ENCODE assay signal across 11 cellular contexts in the genomic region with DNA sequence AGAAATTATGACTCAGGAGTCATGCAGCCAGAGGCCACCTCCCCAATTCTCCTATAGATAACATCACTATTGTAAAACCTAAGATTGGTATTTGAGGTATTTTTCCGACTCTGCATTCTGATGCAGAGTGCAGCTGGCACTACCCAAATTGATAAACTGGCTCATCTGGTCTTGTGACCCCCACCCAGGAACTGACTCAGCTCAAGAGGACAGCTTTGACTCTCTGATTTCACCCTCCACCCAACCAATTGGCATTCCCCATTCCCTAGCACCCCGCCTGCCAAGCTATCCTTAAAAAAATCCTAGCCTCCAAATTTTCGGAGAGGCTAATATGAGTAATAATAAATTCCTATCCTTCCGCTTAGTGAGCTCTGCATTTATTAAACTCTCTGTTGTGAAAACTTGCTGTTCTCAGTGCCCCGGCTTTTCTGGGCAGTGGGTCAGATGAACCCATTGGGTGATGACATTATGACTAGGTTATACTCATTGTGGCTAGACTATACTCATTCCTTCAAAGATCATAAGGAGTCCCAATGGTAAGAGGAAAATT. TPM values are rescaled to one million over a fixed set of nuclear protein-coding genes. Genes with fewer than 3 reads are reported as not detected.
DNase-seq lines count a peak whose midpoint lies in the region; ATAC-seq and TF ChIP-seq lines count a peak whose summit lies in the region.
"Had no signal": no experiment of that assay in that cellular context is flagged by ENCODE, and none has a peak within 500 bp of the region (broad histone marks: within the 10 kb centered on the region; RNA-seq: fewer than 3 reads in every experiment).

No MANE protein-coding gene starts in this region.

- H3K4me3 ChIP-seq in epithelial cell of esophagus (ENCODE audit: low read length): no peak overlapping the region
- H3K4me3 ChIP-seq: left ventricle myocardium inferior had no signal

- H3K36me3 Mint-ChIP-seq in activated T-cell treated with anti-CD3 and anti-CD28 coated beads, Interleukin-2, amount 50 U/mL, for 4 hours (ENCODE audit: insufficient read depth): no peaks in the 10 kb centered on the region
- H3K36me3 Mint-ChIP-seq in stimulated activated memory B cell treated with anti-CD40 and anti-IgM and Interleukin-4, amounts not matched to agents 10 μg/mL and 1 μg/mL and 100 μg/mL, for 72 hours: no peaks in the 10 kb centered on the region
- H3K36me3 Mint-ChIP-seq: stimulated activated naive B cell treated with anti-CD40 and anti-IgM and Interleukin-4, amounts not matched to agents 10 μg/mL and 1 μg/mL and 100 μg/mL, for 72 hours had no signal

- H3K4me1 Mint-ChIP-seq in activated T-cell treated with anti-CD3 and anti-CD28 coated beads, Interleukin-2, amount 50 U/mL, for 4 hours (ENCODE audit: low read depth): peaks cover 2% of the 10 kb centered on the region
- peaks cover 6% of the 10 kb centered on the region for H3K4me1 Mint-ChIP-seq in stimulated activated memory B cell treated with anti-CD40 and anti-IgM and Interleukin-4, amounts not matched to agents 10 μg/mL and 1 μg/mL and 100 μg/mL, for 72 hours
- H3K4me1 Mint-ChIP-seq: stimulated activated naive B cell treated with anti-CD40 and anti-IgM and Interleukin-4, amounts not matched to agents 10 μg/mL and 1 μg/mL and 100 μg/mL, for 72 hours had no signal

- H3K27ac ChIP-seq in RWPE1: peak overlapping the region; percentile 83
- H3K27ac ChIP-seq: left ventricle myocardium inferior had no signal

- peak overlapping the region; percentile 35 for H3K27ac Mint-ChIP-seq in stimulated activated memory B cell treated with anti-CD40 and anti-IgM and Interleukin-4, amounts not matched to agents 10 μg/mL and 1 μg/mL and 100 μg/mL, for 72 hours
- H3K27ac Mint-ChIP-seq: stimulated activated naive B cell treated with anti-CD40 and anti-IgM and Interleukin-4, amounts not matched to agents 10 μg/mL and 1 μg/mL and 100 μg/mL, for 72 hours had no signal

- TF ChIP-seq CTCF in RWPE1 (conservative IDR thresholded peaks at IDR 0.05; ENCODE audit: low read depth): no peak
- TF ChIP-seq CTCF in epithelial cell of esophagus (IDR thresholded peaks at IDR 0.05; ENCODE audit: insufficient read depth, low read depth, low read length, missing control alignments): no peak

- DNase-seq in activated T-cell treated with anti-CD3 and anti-CD28 coated beads, Interleukin-2, amount 50 U/mL, for 4 hours: no peak
- DNase-seq in activated T-cell treated with anti-CD3 and anti-CD28 coated beads for 4 hours (no peak), RWPE1 (ENCODE audit: low spot score) (peak; percentile 79), epithelial cell of esophagus (ENCODE audit: low read depth) (peak; percentile 91), DMS53 (lab: John Stamatoyannopoulos, UW) (no peak), DMS 273 (lab: John Stamatoyannopoulos, UW; ENCODE audit: unreplicated experiment) (no peak)
- DNase-seq in activated effector memory CD4-positive, alpha-beta T cell treated with Interleukin-2 at 50 U/mL for 16 hours: no peak
- DNase-seq: effector CD8-positive, alpha-beta T cell; left ventricle myocardium inferior; stimulated activated naive B cell treated with anti-CD40 and anti-IgM and Interleukin-4, amounts not matched to agents 10 μg/mL and 1 μg/mL and 100 μg/mL, for 72 hours had no signal

- CTCF ChIA-PET in RWPE1 (lab: Yijun Ruan, JAX): interaction anchor here (0.6 kb wide), 1 partner anchor 784 kb away, joined by 4 read pairs; no protein-coding TSS in a partner anchor

- no peak overlapping the region for H3K4me3 Mint-ChIP-seq in activated T-cell treated with anti-CD3 and anti-CD28 coated beads, Interleukin-2, amount 50 U/mL, for 4 hours
- H3K4me3 Mint-ChIP-seq in stimulated activated memory B cell treated with anti-CD40 and anti-IgM and Interleukin-4, amounts not matched to agents 10 μg/mL and 1 μg/mL and 100 μg/mL, for 72 hours: no peak overlapping the region
- H3K4me3 Mint-ChIP-seq: stimulated activated naive B cell treated with anti-CD40 and anti-IgM and Interleukin-4, amounts not matched to agents 10 μg/mL and 1 μg/mL and 100 μg/mL, for 72 hours had no signal

- H3K27me3 Mint-ChIP-seq in activated T-cell treated with anti-CD3 and anti-CD28 coated beads, Interleukin-2, amount 50 U/mL, for 4 hours (ENCODE audit: low read depth): peaks cover 5% of the 10 kb centered on the region
- peaks cover 13% of the 10 kb centered on the region for H3K27me3 Mint-ChIP-seq in stimulated activated memory B cell treated with anti-CD40 and anti-IgM and Interleukin-4, amounts not matched to agents 10 μg/mL and 1 μg/mL and 100 μg/mL, for 72 hours
- H3K27me3 Mint-ChIP-seq: stimulated activated naive B cell treated with anti-CD40 and anti-IgM and Interleukin-4, amounts not matched to agents 10 μg/mL and 1 μg/mL and 100 μg/mL, for 72 hours had no signal

- POLR2A ChIA-PET in RWPE1 (lab: Yijun Ruan, JAX; ENCODE audit: low non-redundant PET): no interaction called here

- no peaks in the 10 kb centered on the region for H3K9me3 Mint-ChIP-seq in activated T-cell treated with anti-CD3 and anti-CD28 coated beads, Interleukin-2, amount 50 U/mL, for 4 hours
- H3K9me3 Mint-ChIP-seq in stimulated activated memory B cell treated with anti-CD40 and anti-IgM and Interleukin-4, amounts not matched to agents 10 μg/mL and 1 μg/mL and 100 μg/mL, for 72 hours: no peaks in the 10 kb centered on the region
- H3K9me3 Mint-ChIP-seq: stimulated activated naive B cell treated with anti-CD40 and anti-IgM and Interleukin-4, amounts not matched to agents 10 μg/mL and 1 μg/mL and 100 μg/mL, for 72 hours had no signal

- peak; percentile 25 to 65 for ATAC-seq in activated T-cell treated with anti-CD3 and anti-CD28 coated beads, Interleukin-2, amount 50 U/mL, for 4 hours
- ATAC-seq in stimulated activated memory B cell treated with anti-CD40 and anti-IgM and Interleukin-4, amounts not matched to agents 10 μg/mL and 1 μg/mL and 100 μg/mL, for 72 hours: peak; percentile 36
- ATAC-seq: stimulated activated naive B cell treated with anti-CD40 and anti-IgM and Interleukin-4, amounts not matched to agents 10 μg/mL and 1 μg/mL and 100 μg/mL, for 72 hours had no signal

RNA-seq across cellular contexts. Expression of a gene that starts 39.4 kb away (rescaled TPM):
- 10 to 100 TPM; 39.7 to 51.8 (median 51.4) TPM for total RNA-seq in activated T-cell treated with anti-CD3 and anti-CD28 coated beads, Interleukin-2, amount 50 U/mL, for 4 hours

RNA-seq across cellular contexts. Expression of a gene that starts 58.4 kb away (rescaled TPM):
- 10 to 100 TPM; 29.6 to 31.9 (median 31.5) TPM for total RNA-seq in activated T-cell treated with anti-CD3 and anti-CD28 coated beads, Interleukin-2, amount 50 U/mL, for 4 hours

Comparison
In these comparisons a context has a peak if more than half of its experiments do, and no peak if none do; other contexts are left out.
1. DNase-seq: peak in RWPE1 (single experiment) and epithelial cell of esophagus (single experiment); none in activated T-cell treated with anti-CD3 and anti-CD28 coated beads, Interleukin-2, amount 50 U/mL, for 4 hours (single experiment), activated T-cell treated with anti-CD3 and anti-CD28 coated beads for 4 hours (single experiment), activated effector memory CD4-positive, alpha-beta T cell treated with Interleukin-2 at 50 U/mL for 16 hours (single experiment), DMS53 (single experiment) and DMS 273 (single experiment).